24 cellular contexts compared by ENCODE assay signal in genomic region chr12:25013061-25013460, GRCh38.
"Had no signal": no experiment of that assay in that cellular context is flagged by ENCODE, and none has a peak within 500 bp of the region (broad histone marks: within the 10 kb centered on the region; RNA-seq: fewer than 3 reads in every experiment).

No MANE protein-coding gene starts in this region.

- H3K36me3 ChIP-seq: esophagus muscularis mucosa, gastroesophageal sphincter, heart left ventricle, left lung, lower lobe of right lung had no signal

- H3K79me2 ChIP-seq: hepatocyte had no signal

- H3K27ac ChIP-seq: coronary artery, dorsolateral prefrontal cortex, esophagus muscularis mucosa, foreskin keratinocyte, gastroesophageal sphincter, heart left ventricle, hepatocyte, left lung, lower lobe of right lung had no signal

- H3K27me3 Mint-ChIP-seq: naive B cell had no signal

- H2AFZ ChIP-seq: hepatocyte had no signal

- H3K4me1 Mint-ChIP-seq: immature natural killer cell, mesothelial cell of epicardium had no signal

- H3K4me3 ChIP-seq: coronary artery, dorsolateral prefrontal cortex, esophagus muscularis mucosa, gastroesophageal sphincter, heart left ventricle, hepatocyte, left lung, lower lobe of right lung, mucosa of descending colon had no signal

- H3K4me1 ChIP-seq: esophagus muscularis mucosa, foreskin keratinocyte, gastroesophageal sphincter, heart left ventricle, left lung, lower lobe of right lung had no signal

- H3K4me2 ChIP-seq: hepatocyte had no signal

- FAIRE-seq: colon, endothelial cell of umbilical vein, kidney had no signal

- H3K9me3 Mint-ChIP-seq: immature natural killer cell, mesothelial cell of epicardium, naive B cell had no signal

- DNase-seq: dermis blood vessel endothelial cell; dorsolateral prefrontal cortex; effector CD4-positive, alpha-beta T cell; effector memory CD4-positive, alpha-beta T cell; foreskin keratinocyte; heart left ventricle; hypothalamus; immature natural killer cell; islet precursor cell; kidney; kidney glomerular epithelial cell; left lung; left ventricle myocardium superior; lower lobe of right lung; mesenchymal stem cell; mucosa of descending colon; naive B cell had no signal

- H3K27ac Mint-ChIP-seq: immature natural killer cell, mesothelial cell of epicardium, naive B cell had no signal

- H3K9me3 ChIP-seq: esophagus muscularis mucosa, gastroesophageal sphincter, heart left ventricle, left lung, lower lobe of right lung, mucosa of descending colon had no signal

- H3K27me3 ChIP-seq: dorsolateral prefrontal cortex, esophagus muscularis mucosa, foreskin keratinocyte, gastroesophageal sphincter, heart left ventricle, hepatocyte, left lung had no signal

- ATAC-seq: foreskin keratinocyte, gastroesophageal sphincter, heart left ventricle, left lung, left ventricle myocardium superior, lower lobe of right lung, mucosa of descending colon had no signal

- H3K4me3 Mint-ChIP-seq: immature natural killer cell, mesothelial cell of epicardium, naive B cell had no signal

- H3K36me3 Mint-ChIP-seq: immature natural killer cell, mesothelial cell of epicardium, naive B cell had no signal
